12 cellular contexts compared by ENCODE assay signal in the genomic region with DNA sequence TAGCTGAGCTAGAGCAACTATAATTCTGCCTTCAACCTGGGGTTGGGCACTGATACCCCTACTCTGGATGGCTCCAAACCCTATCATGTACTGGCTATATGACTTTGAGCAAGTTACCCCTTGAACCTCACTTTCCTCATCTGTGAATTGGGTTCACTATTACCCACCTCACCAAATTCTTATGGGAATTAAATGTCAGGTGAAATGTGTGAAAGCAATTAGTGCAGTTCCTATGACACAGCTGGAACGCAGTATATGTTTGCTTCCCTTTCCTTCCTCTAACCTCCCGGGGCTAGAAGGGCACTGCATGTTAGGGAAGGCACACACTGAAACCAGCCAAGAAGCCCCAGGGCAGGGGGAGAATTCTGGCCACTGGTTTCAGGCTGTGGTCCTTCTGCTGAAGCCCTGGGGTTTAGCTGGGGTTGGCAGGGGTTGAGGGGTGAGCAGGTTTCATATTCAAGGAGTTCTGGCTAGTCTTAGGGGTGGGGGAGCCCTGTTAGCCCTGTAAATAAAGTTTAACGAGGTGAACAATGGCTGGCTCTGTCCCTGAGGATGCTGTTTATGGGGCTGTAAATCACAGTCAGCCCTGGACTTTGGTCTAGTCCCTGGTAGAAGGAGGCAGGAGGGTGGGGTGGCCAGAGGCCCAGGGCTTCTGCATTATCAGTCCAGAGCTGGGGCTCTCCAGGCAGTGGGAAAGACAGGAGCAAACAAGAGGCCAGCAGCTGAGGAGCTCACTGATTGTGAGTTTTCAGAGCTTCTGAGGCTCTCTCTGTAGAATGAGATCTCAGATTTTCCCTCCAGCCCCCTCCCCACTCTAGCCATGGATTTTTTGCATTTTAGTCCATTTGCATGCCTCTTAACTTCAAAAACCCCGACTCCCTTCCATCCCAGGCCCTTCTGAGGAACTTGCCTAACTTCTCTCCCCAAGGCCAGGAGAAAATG. TPM values are rescaled to one million over a fixed set of nuclear protein-coding genes. Genes with fewer than 3 reads are reported as not detected.
DNase-seq lines count a peak whose midpoint lies in the region; ATAC-seq and TF ChIP-seq lines count a peak whose summit lies in the region.
"Had no signal": no experiment of that assay in that cellular context is flagged by ENCODE, and none has a peak within 500 bp of the region (broad histone marks: within the 10 kb centered on the region; RNA-seq: fewer than 3 reads in every experiment).

No MANE protein-coding gene starts in this region.

- ATAC-seq in upper lobe of left lung (ENCODE audit: low FRiP score in 2 of 2) (no peak), GM21423 (IDR thresholded peaks at IDR 0.05; ENCODE audit: unreplicated experiment) (no peak), GM21529 (IDR thresholded peaks at IDR 0.05; ENCODE audit: unreplicated experiment) (no peak)
- no peak for ATAC-seq in stimulated activated naive B cell treated with anti-CD40 and anti-IgM and Interleukin-4, amounts not matched to agents 10 μg/mL and 1 μg/mL and 100 μg/mL, for 72 hours (replicated peaks)
- ATAC-seq: stimulated activated memory B cell treated with anti-CD40 and anti-IgM and Interleukin-4, amounts not matched to agents 10 μg/mL and 1 μg/mL and 100 μg/mL, for 72 hours had no signal

- TF ChIP-seq EP300 in upper lobe of left lung (IDR thresholded peaks at IDR 0.05), result no peak

- no peak for TF ChIP-seq POLR2A in upper lobe of left lung (IDR thresholded peaks at IDR 0.05)

- H3K36me3 Mint-ChIP-seq in stimulated activated naive B cell treated with anti-CD40 and anti-IgM and Interleukin-4, amounts not matched to agents 10 μg/mL and 1 μg/mL and 100 μg/mL, for 72 hours, result no peaks in the 10 kb centered on the region
- H3K36me3 Mint-ChIP-seq: activated naive CD8-positive, alpha-beta T cell treated with anti-CD3 and anti-CD28 coated beads for 36 hours; stimulated activated memory B cell treated with anti-CD40 and anti-IgM and Interleukin-4, amounts not matched to agents 10 μg/mL and 1 μg/mL and 100 μg/mL, for 72 hours had no signal

- no peak overlapping the region for H3K4me3 Mint-ChIP-seq in stimulated activated naive B cell treated with anti-CD40 and anti-IgM and Interleukin-4, amounts not matched to agents 10 μg/mL and 1 μg/mL and 100 μg/mL, for 72 hours
- H3K4me3 Mint-ChIP-seq: activated naive CD8-positive, alpha-beta T cell treated with anti-CD3 and anti-CD28 coated beads for 36 hours; stimulated activated memory B cell treated with anti-CD40 and anti-IgM and Interleukin-4, amounts not matched to agents 10 μg/mL and 1 μg/mL and 100 μg/mL, for 72 hours had no signal

- no peak overlapping the region for H3K27ac Mint-ChIP-seq in stimulated activated naive B cell treated with anti-CD40 and anti-IgM and Interleukin-4, amounts not matched to agents 10 μg/mL and 1 μg/mL and 100 μg/mL, for 72 hours
- H3K27ac Mint-ChIP-seq: activated naive CD8-positive, alpha-beta T cell treated with anti-CD3 and anti-CD28 coated beads for 36 hours; stimulated activated memory B cell treated with anti-CD40 and anti-IgM and Interleukin-4, amounts not matched to agents 10 μg/mL and 1 μg/mL and 100 μg/mL, for 72 hours had no signal

- H3K36me3 ChIP-seq in duodenal mucosa (ENCODE audit: control insufficient read depth in 1 of 2, insufficient read depth in 2 of 2, low read length in 2 of 2) (peaks cover 18 to 28% of the 10 kb centered on the region in 2 donors), muscle layer of colon (ENCODE audit: insufficient read depth, low read length) (peaks cover 50% of the 10 kb centered on the region), upper lobe of left lung (peaks cover 0 to 38% (median 12%) of the 10 kb centered on the region in 4 donors)

- WGBS in upper lobe of left lung, 2 donors, result 60 to 66% methylated on average over 4 of the region's 4 CpGs

- H3K27ac ChIP-seq in duodenal mucosa (ENCODE audit: low read depth, low read length) (peak overlapping the region; percentile 75), muscle layer of colon (ENCODE audit: low read depth, low read length) (peak overlapping the region; percentile 94), upper lobe of left lung (peak overlapping the region in 3 of 4 donors; percentile 67 to 89 (median 80))

- H3K27me3 ChIP-seq in duodenal mucosa (ENCODE audit: control insufficient read depth in 1 of 2, insufficient read depth in 2 of 2, low read length in 2 of 2) (no peaks in the 10 kb centered on the region), muscle layer of colon (ENCODE audit: control insufficient read depth in 1 of 2, insufficient read depth in 2 of 2, low read length in 2 of 2) (no peaks in the 10 kb centered on the region), upper lobe of left lung (no peaks in the 10 kb centered on the region)

- H3K9me3 Mint-ChIP-seq in stimulated activated naive B cell treated with anti-CD40 and anti-IgM and Interleukin-4, amounts not matched to agents 10 μg/mL and 1 μg/mL and 100 μg/mL, for 72 hours, result no peaks in the 10 kb centered on the region
- H3K9me3 Mint-ChIP-seq: activated naive CD8-positive, alpha-beta T cell treated with anti-CD3 and anti-CD28 coated beads for 36 hours; stimulated activated memory B cell treated with anti-CD40 and anti-IgM and Interleukin-4, amounts not matched to agents 10 μg/mL and 1 μg/mL and 100 μg/mL, for 72 hours had no signal

- H3K4me1 ChIP-seq in duodenal mucosa (ENCODE audit: control insufficient read depth in 1 of 2, insufficient read depth in 2 of 2, low read length in 2 of 2) (peaks cover 88 to 90% of the 10 kb centered on the region in 2 donors), muscle layer of colon (ENCODE audit: insufficient read depth, low read length) (peaks cover 81% of the 10 kb centered on the region), upper lobe of left lung (peaks cover 17 to 34% (median 28%) of the 10 kb centered on the region in 4 donors)

- DNase-seq in LoVo (ENCODE audit: low spot score) (peak; percentile 91), upper lobe of left lung (no peak)
- no peak for DNase-seq in stimulated activated naive B cell treated with anti-CD40 and anti-IgM and Interleukin-4, amounts not matched to agents 10 μg/mL and 1 μg/mL and 100 μg/mL, for 72 hours
- DNase-seq: activated CD8-positive, alpha-beta memory T cell treated with anti-CD3 and anti-CD28 coated beads, Interleukin-2, amount 50 U/mL, for 4 hours; activated naive CD8-positive, alpha-beta T cell treated with anti-CD3 and anti-CD28 coated beads for 36 hours; kidney glomerular epithelial cell; stimulated activated CD4-positive, alpha-beta T cell treated with anti-CD3 and anti-CD28 coated beads, Interleukin-2, amount 100 ng/mL, for 48 hours had no signal

- TF ChIP-seq CTCF in upper lobe of left lung (IDR thresholded peaks at IDR 0.05), result no peak

- no peaks in the 10 kb centered on the region for H3K4me1 Mint-ChIP-seq in stimulated activated naive B cell treated with anti-CD40 and anti-IgM and Interleukin-4, amounts not matched to agents 10 μg/mL and 1 μg/mL and 100 μg/mL, for 72 hours
- H3K4me1 Mint-ChIP-seq: activated naive CD8-positive, alpha-beta T cell treated with anti-CD3 and anti-CD28 coated beads for 36 hours; stimulated activated memory B cell treated with anti-CD40 and anti-IgM and Interleukin-4, amounts not matched to agents 10 μg/mL and 1 μg/mL and 100 μg/mL, for 72 hours had no signal

- peak overlapping the region; percentile 12 to 41 for H3K4me3 ChIP-seq in duodenal mucosa (ENCODE audit: low read depth in 1 of 2, low read length in 2 of 2)
- peak overlapping the region in 1 of 2 donors; percentile 4 for H3K4me3 ChIP-seq in muscle layer of colon (ENCODE audit: low read depth in 1 of 2, low read length in 2 of 2)
- H3K4me3 ChIP-seq in upper lobe of left lung, result no peak overlapping the region

- H3K27me3 Mint-ChIP-seq in stimulated activated naive B cell treated with anti-CD40 and anti-IgM and Interleukin-4, amounts not matched to agents 10 μg/mL and 1 μg/mL and 100 μg/mL, for 72 hours, result peaks cover 20 to 39% of the 10 kb centered on the region in 2 donors

- H3K9ac ChIP-seq in duodenal mucosa (ENCODE audit: low read depth in 1 of 2, low read length in 2 of 2) (peak overlapping the region; percentile 27 to 63), muscle layer of colon (ENCODE audit: low read length) (no peak overlapping the region)

- H3K9me3 ChIP-seq in duodenal mucosa (ENCODE audit: control insufficient read depth in 1 of 2, low read length in 2 of 2), result no peaks in the 10 kb centered on the region
- no peaks in the 10 kb centered on the region for H3K9me3 ChIP-seq in muscle layer of colon (ENCODE audit: low read length)
- H3K9me3 ChIP-seq in upper lobe of left lung, result no peaks in the 10 kb centered on the region

RNA-seq across cellular contexts. Expression of a gene that starts 8.0 kb away (rescaled TPM):
- 100 to 1,000 TPM in 3 of 6 donors, 10 to 100 TPM in 3; 65.0 to 156 (median 95.9) TPM for total RNA-seq in upper lobe of left lung
- total RNA-seq: activated naive CD8-positive, alpha-beta T cell treated with anti-CD3 and anti-CD28 coated beads for 36 hours had no signal

Comparison
In these comparisons a context has a peak if more than half of its experiments do, and no peak if none do; other contexts are left out.
1. H3K4me3 ChIP-seq: peak in duodenal mucosa (2 of 2); none in upper lobe of left lung (0 of 4).
2. Peak in every context shown above with its lines, with median percentiles within 50 percentile points of each other: H3K27ac ChIP-seq.